Comparison of ENCODE assay signal across 8 cellular contexts in the genomic region with DNA sequence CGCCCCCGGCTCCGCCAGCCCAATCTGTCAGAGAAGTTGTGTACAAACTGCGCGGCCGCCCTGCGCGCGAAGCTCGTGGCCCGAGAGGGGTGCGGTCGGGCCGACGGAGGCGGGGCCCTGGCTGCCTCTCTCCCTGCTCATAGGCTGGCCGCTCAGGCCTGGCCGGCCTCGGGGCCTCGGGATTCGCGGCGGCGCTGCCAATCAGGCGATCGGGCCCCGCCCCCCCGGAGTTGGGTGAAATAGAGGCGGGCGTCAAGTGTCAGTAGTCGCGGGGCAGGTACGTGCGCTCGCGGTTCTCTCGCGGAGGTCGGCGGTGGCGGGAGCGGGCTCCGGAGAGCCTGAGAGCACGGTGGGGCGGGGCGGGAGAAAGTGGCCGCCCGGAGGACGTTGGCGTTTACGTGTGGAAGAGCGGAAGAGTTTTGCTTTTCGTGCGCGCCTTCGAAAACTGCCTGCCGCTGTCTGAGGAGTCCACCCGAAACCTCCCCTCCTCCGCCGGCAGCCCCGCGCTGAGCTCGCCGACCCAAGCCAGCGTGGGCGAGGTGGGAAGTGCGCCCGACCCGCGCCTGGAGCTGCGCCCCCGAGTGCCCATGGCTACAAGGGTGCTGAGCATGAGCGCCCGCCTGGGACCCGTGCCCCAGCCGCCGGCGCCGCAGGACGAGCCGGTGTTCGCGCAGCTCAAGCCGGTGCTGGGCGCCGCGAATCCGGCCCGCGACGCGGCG. TPM values are rescaled to one million over a fixed set of nuclear protein-coding genes. Genes with fewer than 3 reads are reported as not detected.
A peak's percentile ranks its signal among the peaks of the same experiment; 100 is the strongest.
DNase-seq lines count a peak whose midpoint lies in the region; ATAC-seq and TF ChIP-seq lines count a peak whose summit lies in the region.

KLF5 (plus strand) TSS at position 265 of the 719 bp plus-strand sequence; CDS start at position 588, 323 bp downstream.

- ATAC-seq in GM21723 (IDR thresholded peaks at IDR 0.05; ENCODE audit: unreplicated experiment) (peak; percentile 98), natural killer cell (peak; percentile 96 to 98 (median 97))

- H3K27ac ChIP-seq in Peyer's patch, result peak within 1 kb of the TSS; percentile 52 to 91 (median 78)

- peaks cover 0 to 11% (median 0%) of the 10 kb centered on the region in 3 donors for H3K36me3 ChIP-seq in Peyer's patch

- peaks cover 0 to 9% (median 0%) of the 10 kb centered on the region in 4 donors for H3K4me1 ChIP-seq in Peyer's patch

- peak within 1 kb of the TSS; percentile 52 for H3K4me3 ChIP-seq in Jurkat, Clone E6-1 (ENCODE audit: low read length)
- H3K4me3 ChIP-seq in Peyer's patch (peak within 1 kb of the TSS; percentile 60 to 86 (median 66)), fibroblast of mammary gland (ENCODE audit: control insufficient read depth, low read depth, low read length) (peak within 1 kb of the TSS; percentile 69)

- no peaks in the 10 kb centered on the region for H3K9me3 Mint-ChIP-seq in activated T-helper 1 cell treated with anti-CD3 and anti-CD28 coated beads, Interleukin-12 subunit alpha, Interleukin-12 subunit beta, Interleukin-2, Interleukin-4 antibody, amounts not matched to agents 30 ng/mL and 10 ng/mL and 1 ng/mL, durations not matched to agents 14 hours and 24 hours and 36 hours
- H3K9me3 Mint-ChIP-seq in natural killer cell, result no peaks in the 10 kb centered on the region

- H3K4me1 Mint-ChIP-seq in activated T-helper 1 cell treated with anti-CD3 and anti-CD28 coated beads, Interleukin-12 subunit alpha, Interleukin-12 subunit beta, Interleukin-2, Interleukin-4 antibody, amounts not matched to agents 30 ng/mL and 10 ng/mL and 1 ng/mL, durations not matched to agents 14 hours and 24 hours and 36 hours (ENCODE audit: low read depth), result peaks cover 20% of the 10 kb centered on the region
- peaks cover 19 to 20% of the 10 kb centered on the region in 2 donors for H3K4me1 Mint-ChIP-seq in natural killer cell

- TF ChIP-seq CTCF in Peyer's patch (IDR thresholded peaks at IDR 0.05) (no peak), fibroblast of mammary gland (conservative IDR thresholded peaks at IDR 0.05; ENCODE audit: control insufficient read depth, insufficient read depth, low read depth, low read length) (no peak), natural killer cell (IDR thresholded peaks at IDR 0.05) (no peak)

- peak; percentile 100 for TF ChIP-seq POLR2A in Peyer's patch (IDR thresholded peaks at IDR 0.05)

- no peaks in the 10 kb centered on the region for H3K36me3 Mint-ChIP-seq in activated T-helper 1 cell treated with anti-CD3 and anti-CD28 coated beads, Interleukin-12 subunit alpha, Interleukin-12 subunit beta, Interleukin-2, Interleukin-4 antibody, amounts not matched to agents 30 ng/mL and 10 ng/mL and 1 ng/mL, durations not matched to agents 14 hours and 24 hours and 36 hours (ENCODE audit: low read depth)
- H3K36me3 Mint-ChIP-seq in natural killer cell, result no peaks in the 10 kb centered on the region

- peak within 1 kb of the TSS; percentile 82 for H3K4me3 Mint-ChIP-seq in activated T-helper 1 cell treated with anti-CD3 and anti-CD28 coated beads, Interleukin-12 subunit alpha, Interleukin-12 subunit beta, Interleukin-2, Interleukin-4 antibody, amounts not matched to agents 30 ng/mL and 10 ng/mL and 1 ng/mL, durations not matched to agents 14 hours and 24 hours and 36 hours
- H3K4me3 Mint-ChIP-seq in natural killer cell, result peak within 1 kb of the TSS; percentile 94

- no peaks in the 10 kb centered on the region for H3K27me3 ChIP-seq in Peyer's patch

- DNase-seq in DMS79 treated with DMSO at 0.1 percent for 48 hours (lab: John Stamatoyannopoulos, UW) (peak; percentile 87), Peyer's patch (peak; percentile 90 to 100 (median 98)), fibroblast of mammary gland (ENCODE audit: low read depth) (peak; percentile 86), natural killer cell (peak; percentile 83)
- peak; percentile 76 for DNase-seq in Jurkat, Clone E6-1 (ENCODE audit: low read depth, low spot score)
- DNase-seq in activated T-helper 1 cell treated with anti-CD3 and anti-CD28 coated beads, Interleukin-12 subunit alpha, Interleukin-12 subunit beta, Interleukin-2, Interleukin-4 antibody, amounts not matched to agents 30 ng/mL and 10 ng/mL and 1 ng/mL, durations not matched to agents 14 hours and 24 hours and 36 hours (ENCODE audit: low spot score), result peak; percentile 97
- peak; percentile 88 to 94 (median 92) for DNase-seq in stimulated activated naive CD4-positive, alpha-beta T cell (lab: John Stamatoyannopoulos, UW)

- peak within 1 kb of the TSS; percentile 74 for H3K27ac Mint-ChIP-seq in activated T-helper 1 cell treated with anti-CD3 and anti-CD28 coated beads, Interleukin-12 subunit alpha, Interleukin-12 subunit beta, Interleukin-2, Interleukin-4 antibody, amounts not matched to agents 30 ng/mL and 10 ng/mL and 1 ng/mL, durations not matched to agents 14 hours and 24 hours and 36 hours
- H3K27ac Mint-ChIP-seq in natural killer cell, result peak within 1 kb of the TSS in 1 of 2 donors; percentile 73

- no peaks in the 10 kb centered on the region for H3K9me3 ChIP-seq in Peyer's patch

- intact Hi-C loops in activated T-helper 1 cell treated with anti-CD3 and anti-CD28 coated beads, Interleukin-12 subunit alpha, Interleukin-12 subunit beta, Interleukin-2, Interleukin-4 antibody, amounts not matched to agents 30 ng/mL and 10 ng/mL and 1 ng/mL, durations not matched to agents 14 hours and 24 hours and 36 hours (cut with micrococcal nuclease), result loop anchor here (1.0 to 10.0 kb wide), 7 partner anchors 164 to 1228 kb away; partner anchors contain the start of genes BORA, KLF12, MZT1 and PIBF1
- intact Hi-C loops in natural killer cell (cut with micrococcal nuclease), result no loop called here

- peaks cover 51% of the 10 kb centered on the region for H3K27me3 Mint-ChIP-seq in activated T-helper 1 cell treated with anti-CD3 and anti-CD28 coated beads, Interleukin-12 subunit alpha, Interleukin-12 subunit beta, Interleukin-2, Interleukin-4 antibody, amounts not matched to agents 30 ng/mL and 10 ng/mL and 1 ng/mL, durations not matched to agents 14 hours and 24 hours and 36 hours (ENCODE audit: insufficient read depth)
- H3K27me3 Mint-ChIP-seq in natural killer cell (ENCODE audit: low read depth in 2 of 2), result peaks cover 54 to 72% of the 10 kb centered on the region in 2 donors

RNA-seq across cellular contexts. Expression of gene KLF5, which starts in this region (rescaled TPM):
- 4.8 TPM for polyA plus RNA-seq in Jurkat, Clone E6-1 (2012; ENCODE audit: insufficient read depth, insufficient read length)
- total RNA-seq in Peyer's patch (100 to 1,000 TPM in 3 of 4 donors, 10 to 100 TPM in 1; 70.1 to 250 (median 209) TPM), natural killer cell (10 to 100 TPM in 1 of 3 donors, 1 to 10 TPM in 2; 1.2 to 48.5 (median 2.0) TPM)
- 2.4 and 2.5 TPM in 2 replicates for total RNA-seq in activated T-helper 1 cell treated with anti-CD3 and anti-CD28 coated beads, Interleukin-12 subunit alpha, Interleukin-12 subunit beta, Interleukin-2, Interleukin-4 antibody, amounts not matched to agents 30 ng/mL and 10 ng/mL and 1 ng/mL, durations not matched to agents 14 hours and 24 hours and 36 hours

Comparison
In these comparisons a context has a peak if more than half of its experiments do, and no peak if none do; other contexts are left out.
1. Peak in every context shown above with its lines: DNase-seq, ATAC-seq, H3K4me3 ChIP-seq and H3K27ac ChIP-seq.